ENCODE assay signal across 1 cellular context in genomic region chr1:26387447-26387846, GRCh38.
TF ChIP-seq lines count a peak whose summit lies in the region.

No MANE protein-coding gene starts in this region.

TF ChIP-seq in HepG2, 621 proteins besides CTCF, POLR2A, EP300 and RAD21 (continued from another document and continues in another):
- TF ChIP-seq ZNF512B (CRISPR knock-in tag; IDR thresholded peaks at IDR 0.05; ENCODE audit: borderline replicate concordance): no peak
- TF ChIP-seq ZNF264 (CRISPR knock-in tag; IDR thresholded peaks at IDR 0.05): peak; percentile 81; the same call in 1 of the 2 replicates
- peak; percentile 33; the same call in 1 of the 2 replicates for TF ChIP-seq KDM6A (CRISPR knock-in tag; IDR thresholded peaks at IDR 0.05; ENCODE audit: low read depth)
- TF ChIP-seq KLF16 (CRISPR knock-in tag; IDR thresholded peaks at IDR 0.05): peak in 1 of 2 experiments; percentile 96; a peak in 2 of 4 replicates
- no peak for TF ChIP-seq ZNF563 (CRISPR knock-in tag; IDR thresholded peaks at IDR 0.05)
- peak; percentile 61; the same call in 1 of the 2 replicates for TF ChIP-seq ZNF24 (IDR thresholded peaks at IDR 0.05)
- peak; percentile 98 for TF ChIP-seq ZNF460 (CRISPR knock-in tag; IDR thresholded peaks at IDR 0.05; ENCODE audit: borderline replicate concordance)
- TF ChIP-seq SNAPC5 (CRISPR knock-in tag; IDR thresholded peaks at IDR 0.05; ENCODE audit: borderline replicate concordance): no peak
- no peak for TF ChIP-seq RFX5 (IDR thresholded peaks at IDR 0.05; ENCODE audit: low read depth, low read length)
- no peak for TF ChIP-seq RBFOX2 (IDR thresholded peaks at IDR 0.05; ENCODE audit: low read depth, low read length)
- TF ChIP-seq STAG1 (CRISPR knock-in tag; IDR thresholded peaks at IDR 0.05): no peak
- TF ChIP-seq, protein P1, sequence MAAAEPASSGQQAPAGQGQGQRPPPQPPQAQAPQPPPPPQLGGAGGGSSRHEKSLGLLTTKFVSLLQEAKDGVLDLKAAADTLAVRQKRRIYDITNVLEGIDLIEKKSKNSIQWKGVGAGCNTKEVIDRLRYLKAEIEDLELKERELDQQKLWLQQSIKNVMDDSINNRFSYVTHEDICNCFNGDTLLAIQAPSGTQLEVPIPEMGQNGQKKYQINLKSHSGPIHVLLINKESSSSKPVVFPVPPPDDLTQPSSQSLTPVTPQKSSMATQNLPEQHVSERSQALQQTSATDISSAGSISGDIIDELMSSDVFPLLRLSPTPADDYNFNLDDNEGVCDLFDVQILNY (CRISPR knock-in tag; conservative IDR thresholded peaks at IDR 0.05): no peak
- TF ChIP-seq KAT8 (CRISPR knock-in tag; IDR thresholded peaks at IDR 0.05): peak; percentile 71
- no peak for TF ChIP-seq FLYWCH1 (CRISPR knock-in tag; IDR thresholded peaks at IDR 0.05)
- TF ChIP-seq ZNF251 (CRISPR knock-in tag; IDR thresholded peaks at IDR 0.05): no peak
- TF ChIP-seq HES4 (CRISPR knock-in tag; IDR thresholded peaks at IDR 0.05; ENCODE audit: borderline replicate concordance): no peak
- TF ChIP-seq, protein P2, sequence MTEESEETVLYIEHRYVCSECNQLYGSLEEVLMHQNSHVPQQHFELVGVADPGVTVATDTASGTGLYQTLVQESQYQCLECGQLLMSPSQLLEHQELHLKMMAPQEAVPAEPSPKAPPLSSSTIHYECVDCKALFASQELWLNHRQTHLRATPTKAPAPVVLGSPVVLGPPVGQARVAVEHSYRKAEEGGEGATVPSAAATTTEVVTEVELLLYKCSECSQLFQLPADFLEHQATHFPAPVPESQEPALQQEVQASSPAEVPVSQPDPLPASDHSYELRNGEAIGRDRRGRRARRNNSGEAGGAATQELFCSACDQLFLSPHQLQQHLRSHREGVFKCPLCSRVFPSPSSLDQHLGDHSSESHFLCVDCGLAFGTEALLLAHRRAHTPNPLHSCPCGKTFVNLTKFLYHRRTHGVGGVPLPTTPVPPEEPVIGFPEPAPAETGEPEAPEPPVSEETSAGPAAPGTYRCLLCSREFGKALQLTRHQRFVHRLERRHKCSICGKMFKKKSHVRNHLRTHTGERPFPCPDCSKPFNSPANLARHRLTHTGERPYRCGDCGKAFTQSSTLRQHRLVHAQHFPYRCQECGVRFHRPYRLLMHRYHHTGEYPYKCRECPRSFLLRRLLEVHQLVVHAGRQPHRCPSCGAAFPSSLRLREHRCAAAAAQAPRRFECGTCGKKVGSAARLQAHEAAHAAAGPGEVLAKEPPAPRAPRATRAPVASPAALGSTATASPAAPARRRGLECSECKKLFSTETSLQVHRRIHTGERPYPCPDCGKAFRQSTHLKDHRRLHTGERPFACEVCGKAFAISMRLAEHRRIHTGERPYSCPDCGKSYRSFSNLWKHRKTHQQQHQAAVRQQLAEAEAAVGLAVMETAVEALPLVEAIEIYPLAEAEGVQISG (CRISPR knock-in tag; IDR thresholded peaks at IDR 0.05): peak; percentile 70
- TF ChIP-seq SOX6 (IDR thresholded peaks at IDR 0.05): no peak
- peak; percentile 92 for TF ChIP-seq SOX6 (CRISPR knock-in tag; IDR thresholded peaks at IDR 0.05)
- no peak for TF ChIP-seq ZNF34 (CRISPR knock-in tag; IDR thresholded peaks at IDR 0.05; ENCODE audit: borderline replicate concordance)
- peak; percentile 47; the same call in 1 of the 2 replicates for TF ChIP-seq MYC (CRISPR knock-in tag; IDR thresholded peaks at IDR 0.05; ENCODE audit: borderline replicate concordance)
- no peak for TF ChIP-seq SP1 (IDR thresholded peaks at IDR 0.05)
- TF ChIP-seq SP1 (CRISPR knock-in tag; IDR thresholded peaks at IDR 0.05): peak; percentile 51; the same call in 1 of the 2 replicates
- TF ChIP-seq HNF1B (CRISPR knock-in tag; IDR thresholded peaks at IDR 0.05): peak; percentile 57; the same call in 1 of the 2 replicates
- peak; percentile 61 for TF ChIP-seq NFYC (CRISPR knock-in tag; IDR thresholded peaks at IDR 0.05)
- 0 out of 2 replicates have a peak, but pooled peaks have one; percentile 62 for TF ChIP-seq SMARCC2 (IDR thresholded peaks at IDR 0.05)
- TF ChIP-seq, protein P3, sequence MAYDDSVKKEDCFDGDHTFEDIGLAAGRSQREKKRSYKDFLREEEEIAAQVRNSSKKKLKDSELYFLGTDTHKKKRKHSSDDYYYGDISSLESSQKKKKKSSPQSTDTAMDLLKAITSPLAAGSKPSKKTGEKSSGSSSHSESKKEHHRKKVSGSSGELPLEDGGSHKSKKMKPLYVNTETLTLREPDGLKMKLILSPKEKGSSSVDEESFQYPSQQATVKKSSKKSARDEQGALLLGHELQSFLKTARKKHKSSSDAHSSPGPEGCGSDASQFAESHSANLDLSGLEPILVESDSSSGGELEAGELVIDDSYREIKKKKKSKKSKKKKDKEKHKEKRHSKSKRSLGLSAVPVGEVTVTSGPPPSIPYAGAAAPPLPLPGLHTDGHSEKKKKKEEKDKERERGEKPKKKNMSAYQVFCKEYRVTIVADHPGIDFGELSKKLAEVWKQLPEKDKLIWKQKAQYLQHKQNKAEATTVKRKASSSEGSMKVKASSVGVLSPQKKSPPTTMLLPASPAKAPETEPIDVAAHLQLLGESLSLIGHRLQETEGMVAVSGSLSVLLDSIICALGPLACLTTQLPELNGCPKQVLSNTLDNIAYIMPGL (CRISPR knock-in tag; IDR thresholded peaks at IDR 0.05; ENCODE audit: borderline replicate concordance in 1 of 2, low read depth in 1 of 2): peak; percentile 18 to 26; a peak in 1 of 4 replicates
- TF ChIP-seq NAIF1 (CRISPR knock-in tag; IDR thresholded peaks at IDR 0.05; ENCODE audit: borderline replicate concordance): no peak
- TF ChIP-seq ETV5 (CRISPR knock-in tag; IDR thresholded peaks at IDR 0.05; ENCODE audit: borderline replicate concordance): peak; percentile 28; the same call in 1 of the 2 replicates
- TF ChIP-seq, protein P4, sequence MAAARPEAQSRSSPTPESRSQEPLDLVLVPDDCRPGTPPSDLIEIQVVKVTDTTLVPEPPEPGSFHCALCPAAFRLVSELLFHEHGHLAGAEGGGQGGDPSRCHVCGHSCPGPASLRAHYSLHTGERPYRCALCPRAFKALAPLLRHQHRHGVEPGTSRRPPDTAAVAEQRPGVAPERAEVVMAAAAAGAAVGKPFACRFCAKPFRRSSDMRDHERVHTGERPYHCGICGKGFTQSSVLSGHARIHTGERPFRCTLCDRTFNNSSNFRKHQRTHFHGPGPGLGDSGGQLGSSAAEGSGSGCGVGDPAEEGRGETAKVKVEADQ (CRISPR knock-in tag; IDR thresholded peaks at IDR 0.05; ENCODE audit: borderline replicate concordance): 0 out of 2 replicates have a peak, but pooled peaks have one; percentile 34
- peak; percentile 85; the same call in 1 of the 2 replicates for TF ChIP-seq ZNF747 (CRISPR knock-in tag; IDR thresholded peaks at IDR 0.05; ENCODE audit: borderline replicate concordance)
- no peak for TF ChIP-seq MLXIP (CRISPR knock-in tag; IDR thresholded peaks at IDR 0.05; ENCODE audit: borderline replicate concordance)
- peak; percentile 52; the same call in 1 of the 2 replicates for TF ChIP-seq TBX3 (IDR thresholded peaks at IDR 0.05; ENCODE audit: borderline replicate concordance)
- peak; percentile 53; the same call in 1 of the 2 replicates for TF ChIP-seq TFAP4 (IDR thresholded peaks at IDR 0.05; ENCODE audit: borderline replicate concordance, low read depth)
- TF ChIP-seq ZNF639 (CRISPR knock-in tag; conservative IDR thresholded peaks at IDR 0.05): peak; percentile 44; the same call in 1 of the 2 replicates
- TF ChIP-seq ZNF589 (CRISPR knock-in tag; conservative IDR thresholded peaks at IDR 0.05): peak; percentile 43; the same call in 1 of the 2 replicates
- peak; percentile 98 for TF ChIP-seq SALL1 (CRISPR knock-in tag; IDR thresholded peaks at IDR 0.05)
- 0 out of 2 replicates have a peak, but pooled peaks have one; percentile 32 for TF ChIP-seq ZMAT3 (CRISPR knock-in tag; conservative IDR thresholded peaks at IDR 0.05)
- TF ChIP-seq MTERF4 (CRISPR knock-in tag; IDR thresholded peaks at IDR 0.05): no peak
- TF ChIP-seq ZNF232 (CRISPR knock-in tag; IDR thresholded peaks at IDR 0.05; ENCODE audit: borderline replicate concordance): no peak; the same call in 1 of the 2 replicates
- no peak for TF ChIP-seq POLR2AphosphoS2 (IDR thresholded peaks at IDR 0.05; ENCODE audit: low read depth, low read length)
- peak; percentile 85 for TF ChIP-seq ZBTB21 (CRISPR knock-in tag; IDR thresholded peaks at IDR 0.05)
- peak; percentile 84; the same call in 1 of the 2 replicates for TF ChIP-seq ESRRA (CRISPR knock-in tag; IDR thresholded peaks at IDR 0.05; ENCODE audit: low read depth)
- TF ChIP-seq PHF5A (CRISPR knock-in tag; IDR thresholded peaks at IDR 0.05; ENCODE audit: low read depth, unreplicated experiment): peak; percentile 87
- peak; percentile 69; the same call in 1 of the 2 replicates for TF ChIP-seq HIVEP1 (CRISPR knock-in tag; IDR thresholded peaks at IDR 0.05)
- peak; percentile 84 for TF ChIP-seq MED1 (CRISPR knock-in tag; IDR thresholded peaks at IDR 0.05)
